16 cellular contexts compared by ENCODE assay signal in genomic region chr17:82490512-82491195, GRCh38. TPM values are rescaled to one million over a fixed set of nuclear protein-coding genes. Genes with fewer than 3 reads are reported as not detected.
DNase-seq lines count a peak whose midpoint lies in the region; ATAC-seq lines count a peak whose summit lies in the region.
"Had no signal": no experiment of that assay in that cellular context is flagged by ENCODE, and none has a peak within 500 bp of the region (broad histone marks: within the 10 kb centered on the region; RNA-seq: fewer than 3 reads in every experiment).

No MANE protein-coding gene starts in this region.

- peak overlapping the region; percentile 63 for H3K27ac Mint-ChIP-seq in T-helper 17 cell
- peak overlapping the region; percentile 23 for H3K27ac Mint-ChIP-seq in stimulated activated effector memory CD8-positive, alpha-beta T cell treated with anti-CD3 and anti-CD28 coated beads, Interleukin-12 subunit alpha, Interleukin-12 subunit beta, amount 100 ng/mL, for 72 hours
- H3K27ac Mint-ChIP-seq: activated naive CD8-positive, alpha-beta T cell treated with anti-CD3 and anti-CD28 coated beads, Interleukin-2, amount 10 ng/mL, durations not matched to agents 7 days and 5 days had no signal

- H3K4me1 Mint-ChIP-seq in T-helper 17 cell, result peaks cover 18% of the 10 kb centered on the region
- peaks cover 36% of the 10 kb centered on the region for H3K4me1 Mint-ChIP-seq in stimulated activated effector memory CD8-positive, alpha-beta T cell treated with anti-CD3 and anti-CD28 coated beads, Interleukin-12 subunit alpha, Interleukin-12 subunit beta, amount 100 ng/mL, for 72 hours

- DNase-seq in NCI-H748 (lab: John Stamatoyannopoulos, UW; ENCODE audit: unreplicated experiment), result peak; percentile 15
- no peak for DNase-seq in NCI-H748 treated with DMSO at 0.1 percent for 48 hours (lab: John Stamatoyannopoulos, UW)
- DNase-seq in NCI-H2081 (lab: John Stamatoyannopoulos, UW), result peak; percentile 57 to 86
- no peak for DNase-seq in T-helper 17 cell
- no peak for DNase-seq in stimulated activated effector memory CD8-positive, alpha-beta T cell treated with anti-CD3 and anti-CD28 coated beads, Interleukin-12 subunit alpha, Interleukin-12 subunit beta, amount 100 ng/mL, for 72 hours (ENCODE audit: low spot score in 2 of 2)
- DNase-seq in activated CD8-positive, alpha-beta memory T cell treated with anti-CD3 and anti-CD28 coated beads for 24 hours, result no peak
- no peak for DNase-seq in ecto neural progenitor cell (ENCODE audit: low spot score)
- DNase-seq: activated CD8-positive, alpha-beta memory T cell treated with anti-CD3 and anti-CD28 coated beads, Interleukin-2, amount 50 U/mL, for 48 hours; activated naive CD8-positive, alpha-beta T cell treated with anti-CD3 and anti-CD28 coated beads, Interleukin-2, amount 10 ng/mL, durations not matched to agents 7 days and 5 days; heart left ventricle; kidney glomerular epithelial cell; MV-4-11; posterior cingulate gyrus; stimulated activated CD4-positive, alpha-beta T cell treated with anti-CD3 and anti-CD28 coated beads, Interleukin-12 subunit alpha, Interleukin-12 subunit beta, amount 100 ng/mL, for 4 hours had no signal

- H3K9me3 Mint-ChIP-seq in stimulated activated effector memory CD8-positive, alpha-beta T cell treated with anti-CD3 and anti-CD28 coated beads, Interleukin-12 subunit alpha, Interleukin-12 subunit beta, amount 100 ng/mL, for 72 hours, result no peaks in the 10 kb centered on the region
- H3K9me3 Mint-ChIP-seq: activated naive CD8-positive, alpha-beta T cell treated with anti-CD3 and anti-CD28 coated beads, Interleukin-2, amount 10 ng/mL, durations not matched to agents 7 days and 5 days had no signal

- no peak overlapping the region for H3K4me3 Mint-ChIP-seq in T-helper 17 cell
- no peak overlapping the region for H3K4me3 Mint-ChIP-seq in stimulated activated effector memory CD8-positive, alpha-beta T cell treated with anti-CD3 and anti-CD28 coated beads, Interleukin-12 subunit alpha, Interleukin-12 subunit beta, amount 100 ng/mL, for 72 hours
- H3K4me3 Mint-ChIP-seq: activated naive CD8-positive, alpha-beta T cell treated with anti-CD3 and anti-CD28 coated beads, Interleukin-2, amount 10 ng/mL, durations not matched to agents 7 days and 5 days had no signal

- H3K9me3 ChIP-seq in T-helper 17 cell (ENCODE audit: control insufficient read depth, low read length, poor library complexity, severe bottlenecking), result no peaks in the 10 kb centered on the region
- H3K9me3 ChIP-seq: heart left ventricle, SJCRH30 had no signal

- no peaks in the 10 kb centered on the region for H3K27me3 Mint-ChIP-seq in T-helper 17 cell
- H3K27me3 Mint-ChIP-seq: activated naive CD8-positive, alpha-beta T cell treated with anti-CD3 and anti-CD28 coated beads, Interleukin-2, amount 10 ng/mL, durations not matched to agents 7 days and 5 days had no signal

- ATAC-seq in T-helper 17 cell (no peak), GM18868 (IDR thresholded peaks at IDR 0.05; ENCODE audit: unreplicated experiment) (no peak)
- no peak for ATAC-seq in stimulated activated effector memory CD8-positive, alpha-beta T cell treated with anti-CD3 and anti-CD28 coated beads, Interleukin-12 subunit alpha, Interleukin-12 subunit beta, amount 100 ng/mL, for 72 hours
- ATAC-seq: heart left ventricle had no signal

- H3K36me3 Mint-ChIP-seq in T-helper 17 cell (ENCODE audit: low read depth), result no peaks in the 10 kb centered on the region
- peaks cover 66% of the 10 kb centered on the region for H3K36me3 Mint-ChIP-seq in stimulated activated effector memory CD8-positive, alpha-beta T cell treated with anti-CD3 and anti-CD28 coated beads, Interleukin-12 subunit alpha, Interleukin-12 subunit beta, amount 100 ng/mL, for 72 hours

RNA-seq across cellular contexts. Expression of gene FOXK2, which starts 28.9 kb away (rescaled TPM):
- 10 to 100 TPM; 41.5 to 42.7 TPM for total RNA-seq in T-helper 17 cell

RNA-seq across cellular contexts. Expression of gene NARF, which starts 32.1 kb away (rescaled TPM):
- 10 to 100 TPM; 86.2 to 94.4 TPM for total RNA-seq in T-helper 17 cell

RNA-seq across cellular contexts. Expression of gene CYBC1, which starts 40.1 kb away (rescaled TPM):
- total RNA-seq in T-helper 17 cell, result 100 to 1,000 TPM; 110 to 121 TPM

Comparison
In these comparisons a context has a peak if more than half of its experiments do, and no peak if none do; other contexts are left out.
1. DNase-seq: peak in NCI-H748 (single experiment) and NCI-H2081 (2 of 2); none in NCI-H748 treated with DMSO at 0.1 percent for 48 hours (single experiment), T-helper 17 cell (0 of 3), stimulated activated effector memory CD8-positive, alpha-beta T cell treated with anti-CD3 and anti-CD28 coated beads, Interleukin-12 subunit alpha, Interleukin-12 subunit beta, amount 100 ng/mL, for 72 hours (0 of 2), activated CD8-positive, alpha-beta memory T cell treated with anti-CD3 and anti-CD28 coated beads for 24 hours (single experiment) and ecto neural progenitor cell (single experiment).